8 cellular contexts compared by ENCODE assay signal in genomic region chr17:1829189-1829578, GRCh38. TPM values are rescaled to one million over a fixed set of nuclear protein-coding genes. Genes with fewer than 3 reads are reported as not detected.
DNase-seq lines count a peak whose midpoint lies in the region; ATAC-seq and TF ChIP-seq lines count a peak whose summit lies in the region.

No MANE protein-coding gene starts in this region.

- no peaks in the 10 kb centered on the region for H3K9me3 ChIP-seq in CD4-positive, alpha-beta memory T cell (ENCODE audit: control insufficient read depth in 1 of 2, low read length in 2 of 2)
- H3K9me3 ChIP-seq in esophagus muscularis mucosa (no peaks in the 10 kb centered on the region), neural progenitor cell (ENCODE audit: low read depth) (no peaks in the 10 kb centered on the region)

- DNase-seq in CD4-positive, alpha-beta memory T cell: no peak
- DNase-seq in H4 (ENCODE audit: low spot score) (peak; percentile 19), SK-MEL-5 (ENCODE audit: low read depth, low spot score) (peak; percentile 5), esophagus muscularis mucosa (ENCODE audit: extremely low spot score) (no peak), neural progenitor cell (ENCODE audit: low spot score) (no peak), DMS114 treated with DMSO at 0.1 percent for 48 hours (lab: John Stamatoyannopoulos, UW; ENCODE audit: unreplicated experiment) (no peak)
- no peak for DNase-seq in NK-92 treated with Interleukin-12 subunit alpha and Interleukin-12 subunit beta, amount 100 ng/mL, for 24 hours (lab: John Stamatoyannopoulos, UW)

- no peak for TF ChIP-seq CTCF in esophagus muscularis mucosa (IDR thresholded peaks at IDR 0.05)
- TF ChIP-seq CTCF in neural progenitor cell (IDR thresholded peaks at IDR 0.05): no peak

- H3K27me3 ChIP-seq in CD4-positive, alpha-beta memory T cell (ENCODE audit: insufficient read depth, low read length): no peaks in the 10 kb centered on the region
- H3K27me3 ChIP-seq in esophagus muscularis mucosa (no peaks in the 10 kb centered on the region), neural progenitor cell (no peaks in the 10 kb centered on the region)

- H3K4me1 ChIP-seq in CD4-positive, alpha-beta memory T cell (ENCODE audit: insufficient read depth, low read length): peaks cover 57% of the 10 kb centered on the region
- H3K4me1 ChIP-seq in esophagus muscularis mucosa (peaks cover 8 to 47% (median 39%) of the 10 kb centered on the region in 4 donors), neural progenitor cell (peaks cover 5% of the 10 kb centered on the region)

- no peaks in the 10 kb centered on the region for H3K36me3 ChIP-seq in CD4-positive, alpha-beta memory T cell (ENCODE audit: insufficient read depth, low read length)
- H3K36me3 ChIP-seq in esophagus muscularis mucosa (peaks cover under 1 to 40% (median 18%) of the 10 kb centered on the region in 4 donors), neural progenitor cell (no peaks in the 10 kb centered on the region)

- H3K9me3 Mint-ChIP-seq in CD4-positive, alpha-beta memory T cell: no peaks in the 10 kb centered on the region
- no peaks in the 10 kb centered on the region for H3K9me3 Mint-ChIP-seq in neural progenitor cell

- H3F3A ChIP-seq in neural progenitor cell (ENCODE audit: low read depth): peaks cover 8% of the 10 kb centered on the region

- in situ Hi-C loops in SK-MEL-5 (cut with HindIII; ENCODE audit: low pct_unique_long_range_greater_than_20kb, low sequenced_read_pairs): no loop called here

- CTCF ChIA-PET in CD4-positive, alpha-beta memory T cell (lab: Charles Lee; ENCODE audit: partially characterized antibody): interaction anchor here (1.1 to 1.5 kb wide), 2 partner anchors 36 to 109 kb away, joined by 3 to 4 read pairs; no protein-coding TSS in a partner anchor

- H3K27me3 Mint-ChIP-seq in CD4-positive, alpha-beta memory T cell: no peaks in the 10 kb centered on the region
- peaks cover 7% of the 10 kb centered on the region for H3K27me3 Mint-ChIP-seq in neural progenitor cell (ENCODE audit: insufficient read depth, low read depth)

- 2% methylated on average over 13 of the region's 13 CpGs for WGBS in esophagus muscularis mucosa

- no peak for ATAC-seq in HG03571 (IDR thresholded peaks at IDR 0.05; ENCODE audit: unreplicated experiment)

- no peak for TF ChIP-seq POLR2A in esophagus muscularis mucosa (IDR thresholded peaks at IDR 0.05; ENCODE audit: low read depth)

- POLR2A ChIA-PET in CD4-positive, alpha-beta memory T cell (lab: Charles Lee; ENCODE audit: partially characterized antibody): interaction anchor here (0.6 to 2.6 kb wide), 18 partner anchors 8 to 573 kb away, joined by 3 to 29 read pairs (median 4); partner anchors contain the start of genes PRPF8, RILP, RTN4RL1 and WDR81

- H3K36me3 Mint-ChIP-seq in CD4-positive, alpha-beta memory T cell: peaks cover 15 to 32% of the 10 kb centered on the region in 2 donors
- H3K36me3 Mint-ChIP-seq in neural progenitor cell: peaks cover 18% of the 10 kb centered on the region

- H3K4me3 Mint-ChIP-seq in CD4-positive, alpha-beta memory T cell: peak overlapping the region; percentile 87 to 99 (median 96)
- H3K4me3 Mint-ChIP-seq in neural progenitor cell: peak overlapping the region; percentile 94

- intact Hi-C loops in CD4-positive, alpha-beta memory T cell (cut with micrococcal nuclease): loop anchor here (1.0 to 2.0 kb wide), 2 partner anchors 112 to 145 kb away; partner anchors contain the start of gene PRPF8
- intact Hi-C loops in esophagus muscularis mucosa (cut with DNase I): no loop called here

- peaks cover 35% of the 10 kb centered on the region for H4K20me1 ChIP-seq in neural progenitor cell (ENCODE audit: low read depth)

- peak overlapping the region; percentile 92 for H2AFZ ChIP-seq in neural progenitor cell (replicated peaks)

- peaks cover 68% of the 10 kb centered on the region for H3K79me2 ChIP-seq in neural progenitor cell (ENCODE audit: low read depth)

- peak overlapping the region; percentile 67 for H3K27ac ChIP-seq in CD4-positive, alpha-beta memory T cell (ENCODE audit: low read depth, low read length)
- peak overlapping the region; percentile 91 to 93 (median 92) for H3K27ac ChIP-seq in esophagus muscularis mucosa (replicated peaks in 1 of 4)
- no peak overlapping the region for H3K27ac ChIP-seq in neural progenitor cell

- peak overlapping the region; percentile 58 to 73 for H3K4me3 ChIP-seq in CD4-positive, alpha-beta memory T cell (ENCODE audit: low read length in 2 of 2)
- H3K4me3 ChIP-seq in esophagus muscularis mucosa: peak overlapping the region; percentile 84 to 95 (median 94)
- peak overlapping the region; percentile 90 for H3K4me3 ChIP-seq in neural progenitor cell

- peak overlapping the region; percentile 72 to 95 (median 91) for H3K27ac Mint-ChIP-seq in CD4-positive, alpha-beta memory T cell
- peak overlapping the region; percentile 21 for H3K27ac Mint-ChIP-seq in neural progenitor cell

- peak overlapping the region; percentile 67 for H3K9ac ChIP-seq in neural progenitor cell

- H3K4me1 Mint-ChIP-seq in CD4-positive, alpha-beta memory T cell: peaks cover 28 to 66% (median 49%) of the 10 kb centered on the region in 4 donors
- H3K4me1 Mint-ChIP-seq in neural progenitor cell: peaks cover 27% of the 10 kb centered on the region

- H3K4me2 ChIP-seq in neural progenitor cell: peak overlapping the region; percentile 89

- no peak for TF ChIP-seq EP300 in esophagus muscularis mucosa (IDR thresholded peaks at IDR 0.05)

RNA-seq across cellular contexts. Expression of gene SMYD4, which starts 0.5 kb away (rescaled TPM):
- 10 to 100 TPM; 31.2 to 31.5 TPM for total RNA-seq in CD4-positive, alpha-beta memory T cell
- polyA plus RNA-seq in CD4-positive, alpha-beta memory T cell: 10 to 100 TPM in 1 of 2 donors, 1 to 10 TPM in 1; 3.1 to 20.3 TPM
- total RNA-seq in H4 (2014; rRNA removed; shearing (Covaris generic)): 7.9 and 8.5 TPM in 2 replicates
- total RNA-seq in SK-MEL-5 (2014; rRNA removed; shearing (Covaris generic)): 10.0 and 12.0 TPM in 2 replicates
- 9.7 and 11.6 TPM in 2 replicates for polyA plus RNA-seq in SK-MEL-5 (2015; cell fraction: cytosol; rRNA removed)
- 13.4 and 17.3 TPM in 2 replicates for polyA plus RNA-seq in SK-MEL-5 (2015; cell fraction: nucleus; rRNA removed)
- total RNA-seq in esophagus muscularis mucosa: 10 to 100 TPM; 10.3 to 14.8 (median 11.9) TPM
- 24.0 and 24.4 TPM in 2 replicates for total RNA-seq in neural progenitor cell (ENCODE audit: low replicate concordance)

RNA-seq across cellular contexts. Expression of gene RPA1, which starts 0.6 kb away (rescaled TPM):
- total RNA-seq in CD4-positive, alpha-beta memory T cell: 100 to 1,000 TPM; 103 to 119 TPM
- polyA plus RNA-seq in CD4-positive, alpha-beta memory T cell: 100 to 1,000 TPM in 1 of 2 donors, 10 to 100 TPM in 1; 95.4 to 112 TPM
- 29.0 and 40.3 TPM in 2 replicates for total RNA-seq in H4 (2014; rRNA removed; shearing (Covaris generic))
- total RNA-seq in SK-MEL-5 (2014; rRNA removed; shearing (Covaris generic)): 18.9 and 31.4 TPM in 2 replicates
- polyA plus RNA-seq in SK-MEL-5 (2015; cell fraction: cytosol; rRNA removed): 52.3 and 54.2 TPM in 2 replicates
- 47.9 and 59.0 TPM in 2 replicates for polyA plus RNA-seq in SK-MEL-5 (2015; cell fraction: nucleus; rRNA removed)
- total RNA-seq in esophagus muscularis mucosa (10 to 100 TPM; 22.9 to 30.8 (median 29.2) TPM), neural progenitor cell (ENCODE audit: low replicate concordance) (78.5 and 94.4 TPM in 2 replicates)

Comparison
In these comparisons a context has a peak if more than half of its experiments do, and no peak if none do; other contexts are left out.
1. DNase-seq: peak in H4 (single experiment) and SK-MEL-5 (single experiment); none in CD4-positive, alpha-beta memory T cell (0 of 5), esophagus muscularis mucosa (single experiment), neural progenitor cell (single experiment), NK-92 treated with Interleukin-12 subunit alpha and Interleukin-12 subunit beta, amount 100 ng/mL, for 24 hours (single experiment) and DMS114 treated with DMSO at 0.1 percent for 48 hours (single experiment).
2. Peak in every context shown above with its lines, with median percentiles within 50 percentile points of each other: H3K4me3 ChIP-seq.